Comparison of ENCODE assay signal across 1 cellular context in the genomic region with DNA sequence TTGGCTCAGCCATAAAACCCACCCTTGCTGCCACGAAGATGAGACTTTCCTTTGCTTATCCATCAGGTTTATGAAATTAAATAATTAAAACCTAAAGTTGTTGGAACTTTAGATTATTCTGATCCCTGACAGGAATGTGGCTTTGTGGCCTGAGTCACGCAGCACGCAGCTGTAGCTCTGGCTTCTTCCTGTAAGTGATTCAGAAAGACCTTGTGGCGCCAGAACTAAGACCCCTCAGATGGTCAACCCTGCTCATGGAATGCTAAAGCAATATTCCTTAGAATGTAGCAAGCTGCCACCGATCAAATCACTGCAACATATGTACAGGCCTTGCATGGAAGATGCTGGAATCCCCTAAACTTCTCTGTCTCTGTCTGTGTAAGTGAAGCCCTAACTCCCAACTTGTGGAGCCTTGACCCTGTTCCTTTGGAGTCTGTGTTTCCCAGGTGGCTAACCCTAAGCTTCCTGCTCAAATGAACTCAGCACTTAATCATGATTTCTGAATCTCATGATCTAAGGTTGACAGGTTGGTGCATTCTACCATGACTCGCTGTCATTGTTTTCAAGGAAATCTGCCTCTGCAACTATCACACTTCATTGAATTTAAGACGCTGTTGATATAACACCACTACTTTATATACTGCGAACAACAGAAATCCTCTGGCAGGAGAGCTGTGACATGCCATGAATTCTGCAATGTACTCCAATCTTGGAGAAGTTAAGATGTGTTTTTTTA.
A peak's percentile ranks its signal among the peaks of the same experiment; 100 is the strongest.
TF ChIP-seq lines count a peak whose summit lies in the region.

No MANE protein-coding gene starts in this region.

TF ChIP-seq in IMR-90, 13 proteins besides CTCF, POLR2A, EP300 and RAD21:
- TF ChIP-seq NFE2L2 (IDR thresholded peaks at IDR 0.05; ENCODE audit: low read depth, low read length) (no peak), BHLHE40 (IDR thresholded peaks at IDR 0.05; ENCODE audit: low read depth, low read length) (0 out of 2 replicates have a peak, but pooled peaks have one; percentile 9), FOS (IDR thresholded peaks at IDR 0.05; ENCODE audit: low read depth, low read length) (no peak)
- TF ChIP-seq, protein P1, sequence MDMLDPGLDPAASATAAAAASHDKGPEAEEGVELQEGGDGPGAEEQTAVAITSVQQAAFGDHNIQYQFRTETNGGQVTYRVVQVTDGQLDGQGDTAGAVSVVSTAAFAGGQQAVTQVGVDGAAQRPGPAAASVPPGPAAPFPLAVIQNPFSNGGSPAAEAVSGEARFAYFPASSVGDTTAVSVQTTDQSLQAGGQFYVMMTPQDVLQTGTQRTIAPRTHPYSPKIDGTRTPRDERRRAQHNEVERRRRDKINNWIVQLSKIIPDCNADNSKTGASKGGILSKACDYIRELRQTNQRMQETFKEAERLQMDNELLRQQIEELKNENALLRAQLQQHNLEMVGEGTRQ (IDR thresholded peaks at IDR 0.05; ENCODE audit: low read depth, low read length), result no peak
